Comparison of ENCODE assay signal across 1 cellular context in the genomic region with DNA sequence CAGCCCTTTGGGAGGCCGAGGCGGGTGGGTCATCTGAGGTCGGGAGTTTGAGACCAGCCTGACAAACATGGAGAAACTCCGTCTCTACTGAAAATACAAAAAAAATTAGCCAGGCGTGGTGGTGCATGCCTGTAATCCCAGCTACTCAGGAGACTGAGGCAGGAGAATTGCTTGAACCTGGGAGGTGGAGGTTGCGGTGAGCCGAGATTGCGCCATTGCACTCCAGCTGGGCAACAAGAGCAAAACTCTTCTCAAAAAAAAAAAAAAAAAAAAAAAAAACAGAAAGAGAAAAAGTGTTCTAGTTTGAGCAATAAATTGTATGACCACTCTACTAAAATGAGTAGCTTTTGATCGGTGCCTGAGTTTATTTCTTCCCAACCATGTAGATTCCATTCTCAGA. TPM values are rescaled to one million over a fixed set of nuclear protein-coding genes. Genes with fewer than 3 reads are reported as not detected.
"Had no signal": no experiment of that assay in that cellular context is flagged by ENCODE, and none has a peak within 500 bp of the region (broad histone marks: within the 10 kb centered on the region; RNA-seq: fewer than 3 reads in every experiment).

No MANE protein-coding gene starts in this region.

RNA-seq across cellular contexts. Expression of a gene that starts 40.2 kb away (rescaled TPM):
- total RNA-seq: SJSA1 had no signal
